1 cellular context compared by ENCODE assay signal in genomic region chr19:48618278-48618915, GRCh38.
TF ChIP-seq lines count a peak whose summit lies in the region.

No MANE protein-coding gene starts in this region.

TF ChIP-seq in endothelial cell of umbilical vein, 7 proteins besides CTCF, POLR2A, EP300 and RAD21:
- no peak for TF ChIP-seq MAX (IDR thresholded peaks at IDR 0.05; ENCODE audit: insufficient read depth, insufficient read length)
